ENCODE assay signal across 23 cellular contexts in the genomic region with DNA sequence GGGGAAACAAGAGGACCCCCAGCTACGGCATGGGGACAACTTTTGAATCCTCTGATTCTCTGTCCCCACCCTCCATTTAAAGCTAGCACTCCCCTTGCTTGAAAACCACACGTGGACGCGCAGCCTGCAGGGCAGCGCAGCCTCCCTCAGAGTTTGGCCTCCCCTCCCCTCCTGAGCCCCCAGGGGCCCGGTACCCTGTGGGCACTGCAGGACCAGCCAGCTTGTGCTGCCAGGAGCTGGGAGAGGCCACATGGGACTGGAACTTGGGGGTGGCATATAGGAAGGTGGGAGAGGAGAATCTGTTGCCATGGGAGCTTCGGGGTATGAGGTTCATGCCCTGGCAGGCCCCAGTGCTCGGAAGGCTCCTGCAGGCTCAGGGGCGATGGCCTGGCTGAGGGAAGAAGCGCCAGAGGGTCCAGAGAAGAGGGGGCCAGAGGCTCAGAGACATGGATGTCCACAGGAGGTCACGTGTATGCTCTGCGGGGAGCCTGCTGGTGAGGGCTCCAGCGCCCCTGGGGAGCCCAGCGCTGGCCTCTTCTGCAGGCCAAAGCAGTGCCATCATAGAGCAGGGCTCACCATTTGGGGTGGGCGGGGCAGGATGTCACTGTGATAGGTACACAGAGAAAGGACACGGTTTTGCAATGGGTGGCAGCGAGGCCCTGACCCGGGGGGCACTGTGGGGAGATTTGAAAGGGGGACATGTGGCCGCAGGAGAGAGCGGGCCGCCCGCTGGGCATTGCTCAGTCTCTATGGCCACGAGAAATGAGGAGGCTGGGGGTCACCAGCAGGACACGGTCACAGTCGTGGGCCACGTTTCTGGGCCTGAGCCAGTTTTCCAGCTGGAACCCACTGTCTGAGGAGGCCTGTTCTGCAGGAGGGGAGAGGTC.
"Had no signal": no experiment of that assay in that cellular context is flagged by ENCODE, and none has a peak within 500 bp of the region (broad histone marks: within the 10 kb centered on the region; RNA-seq: fewer than 3 reads in every experiment).

No MANE protein-coding gene starts in this region.

- H3K27ac Mint-ChIP-seq: memory B cell; mesothelial cell of epicardium; nephron progenitor cell; stimulated activated memory B cell treated with anti-CD40 and anti-IgM and Interleukin-4, amounts not matched to agents 10 μg/mL and 1 μg/mL and 100 μg/mL, for 72 hours; stimulated activated naive CD8-positive, alpha-beta T cell treated with anti-CD3 and anti-CD28 coated beads, Interleukin-15, amount 100 ng/mL, for 72 hours had no signal

- H3K4me1 Mint-ChIP-seq: mesothelial cell of epicardium; nephron progenitor cell; stimulated activated memory B cell treated with anti-CD40 and anti-IgM and Interleukin-4, amounts not matched to agents 10 μg/mL and 1 μg/mL and 100 μg/mL, for 72 hours; stimulated activated naive CD8-positive, alpha-beta T cell treated with anti-CD3 and anti-CD28 coated beads, Interleukin-15, amount 100 ng/mL, for 72 hours had no signal

- FAIRE-seq: frontal cortex, pancreas had no signal

- H3K36me3 Mint-ChIP-seq: mesothelial cell of epicardium had no signal

- H3K4me3 ChIP-seq: cardiac muscle cell, coronary artery, heart right ventricle, left lung, lower lobe of right lung, pancreas, smooth muscle cell, thoracic aorta, transverse colon had no signal

- H3K9me3 ChIP-seq: heart right ventricle, left lung, lower lobe of right lung, pancreas, thoracic aorta, transverse colon had no signal

- H3K4me1 ChIP-seq: heart right ventricle, left lung, lower lobe of right lung, pancreas, transverse colon had no signal

- H3K27ac ChIP-seq: cardiac muscle cell, coronary artery, heart right ventricle, left lung, lower lobe of right lung, pancreas, thoracic aorta, transverse colon had no signal

- ATAC-seq: left lung, right cardiac atrium had no signal

- H3K36me3 ChIP-seq: cardiac muscle cell, heart right ventricle, left lung, lower lobe of right lung, pancreas, thoracic aorta, transverse colon had no signal

- DNase-seq: effector CD8-positive, alpha-beta T cell; heart right ventricle; hypothalamus; islet precursor cell; left lung; lower lobe of right lung; nephron progenitor cell; nucleus accumbens; pancreas; right cardiac atrium; stimulated activated CD4-positive, alpha-beta T cell treated with anti-CD3 and anti-CD28 coated beads, Interleukin-4, amount 100 ng/mL, for 1 hour; stimulated activated CD8-positive, alpha-beta memory T cell treated with anti-CD3 and anti-CD28 coated beads, Interleukin-4, amount 100 ng/mL, for 48 hours; stimulated activated naive CD8-positive, alpha-beta T cell treated with anti-CD3 and anti-CD28 coated beads, Interleukin-15, amount 100 ng/mL, for 72 hours; transverse colon had no signal

- H3K27me3 ChIP-seq: cardiac muscle cell, heart right ventricle, pancreas had no signal

- H3K4me2 ChIP-seq: smooth muscle cell had no signal

- H3K9me3 Mint-ChIP-seq: memory B cell; mesothelial cell of epicardium; nephron progenitor cell; stimulated activated memory B cell treated with anti-CD40 and anti-IgM and Interleukin-4, amounts not matched to agents 10 μg/mL and 1 μg/mL and 100 μg/mL, for 72 hours; stimulated activated naive CD8-positive, alpha-beta T cell treated with anti-CD3 and anti-CD28 coated beads, Interleukin-15, amount 100 ng/mL, for 72 hours had no signal

- H3K4me3 Mint-ChIP-seq: memory B cell; mesothelial cell of epicardium; nephron progenitor cell; stimulated activated memory B cell treated with anti-CD40 and anti-IgM and Interleukin-4, amounts not matched to agents 10 μg/mL and 1 μg/mL and 100 μg/mL, for 72 hours; stimulated activated naive CD8-positive, alpha-beta T cell treated with anti-CD3 and anti-CD28 coated beads, Interleukin-15, amount 100 ng/mL, for 72 hours had no signal

- H3K27me3 Mint-ChIP-seq: progenitor cell of endocrine pancreas; stimulated activated memory B cell treated with anti-CD40 and anti-IgM and Interleukin-4, amounts not matched to agents 10 μg/mL and 1 μg/mL and 100 μg/mL, for 72 hours had no signal
